Comparison of ENCODE assay signal across 8 cellular contexts in genomic region chr19:55646889-55647731, GRCh38. TPM values are rescaled to one million over a fixed set of nuclear protein-coding genes. Genes with fewer than 3 reads are reported as not detected.
DNase-seq lines count a peak whose midpoint lies in the region; ATAC-seq and TF ChIP-seq lines count a peak whose summit lies in the region.

No MANE protein-coding gene starts in this region.

- H3F3A ChIP-seq in neural cell (ENCODE audit: insufficient read depth, low read length, poor library complexity, severe bottlenecking): no peaks in the 10 kb centered on the region

- no peaks in the 10 kb centered on the region for H3K9me3 ChIP-seq in KOPT-K1 (ENCODE audit: insufficient read depth, low read length, poor library complexity, severe bottlenecking)
- H3K9me3 ChIP-seq in neural cell (ENCODE audit: low read length): no peaks in the 10 kb centered on the region

- H3K79me2 ChIP-seq in neural cell (replicated peaks; ENCODE audit: insufficient read depth, low read length): peaks cover 21% of the 10 kb centered on the region

- TF ChIP-seq EP300 in neural cell (conservative IDR thresholded peaks at IDR 0.05; ENCODE audit: poor library complexity, severe bottlenecking): no peak

- no peak overlapping the region for H2AFZ ChIP-seq in neural cell (ENCODE audit: low read depth, low read length)

- no peak for TF ChIP-seq RAD21 in neural cell (conservative IDR thresholded peaks at IDR 0.05)

- TF ChIP-seq CTCF in choroid plexus epithelial cell (conservative IDR thresholded peaks at IDR 0.05; ENCODE audit: low read depth, low read length) (no peak), neural cell (IDR thresholded peaks at IDR 0.05; ENCODE audit: poor library complexity, severe bottlenecking) (no peak)

- H3K9me2 ChIP-seq in neural cell (ENCODE audit: insufficient read depth, low read length): no peaks in the 10 kb centered on the region

- peak; percentile 43 for DNase-seq in COLO668 (lab: John Stamatoyannopoulos, UW; ENCODE audit: unreplicated experiment)
- no peak for DNase-seq in choroid plexus epithelial cell (ENCODE audit: low read depth)
- DNase-seq in stimulated activated CD4-positive, alpha-beta T cell treated with anti-CD3 and anti-CD28 coated beads, Interleukin-4, amount 100 ng/mL, for 24 hours: no peak
- no peak for DNase-seq in hippocampal formation (lab: John Stamatoyannopoulos, UW)

- H3K27me3 ChIP-seq in neural cell (ENCODE audit: insufficient read depth, low read depth, low read length): no peaks in the 10 kb centered on the region

- peaks cover 19% of the 10 kb centered on the region for H3K36me3 ChIP-seq in KOPT-K1 (ENCODE audit: insufficient read depth, low read length)
- no peaks in the 10 kb centered on the region for H3K36me3 ChIP-seq in neural cell (ENCODE audit: insufficient read depth, low read length)

- peak overlapping the region; percentile 89 for H3K9ac ChIP-seq in neural cell (ENCODE audit: low read length)

- H3K27ac ChIP-seq in KOPT-K1 (ENCODE audit: low read depth, low read length, poor library complexity, severe bottlenecking): peak overlapping the region; percentile 82
- peak overlapping the region; percentile 76 for H3K27ac ChIP-seq in neural cell (ENCODE audit: low read length)

- H3K4me3 ChIP-seq in choroid plexus epithelial cell (ENCODE audit: low read depth, low read length): peak overlapping the region; percentile 91
- H3K4me3 ChIP-seq in neural cell (ENCODE audit: low read length): peak overlapping the region; percentile 94

- ATAC-seq in GM18519 (IDR thresholded peaks at IDR 0.05; ENCODE audit: low FRiP score, unreplicated experiment) (no peak), GM21717 (IDR thresholded peaks at IDR 0.05; ENCODE audit: unreplicated experiment) (no peak)

- no peaks in the 10 kb centered on the region for H4K20me1 ChIP-seq in neural cell (ENCODE audit: insufficient read depth)

- H3K4me2 ChIP-seq in neural cell (ENCODE audit: low read length): peak overlapping the region; percentile 75

TF ChIP-seq in neural cell, 6 proteins besides CTCF, POLR2A, EP300 and RAD21:
- TF ChIP-seq REST (IDR thresholded peaks at IDR 0.05; ENCODE audit: borderline replicate concordance) (no peak), POLR2AphosphoS5 (IDR thresholded peaks at IDR 0.05) (no peak), SMC3 (conservative IDR thresholded peaks at IDR 0.05; ENCODE audit: poor library complexity) (no peak), TAF1 (IDR thresholded peaks at IDR 0.05; ENCODE audit: low read depth) (no peak), EZH2 (IDR thresholded peaks at IDR 0.05; ENCODE audit: borderline replicate concordance, insufficient read depth, low read length, poor library complexity, severe bottlenecking) (no peak), MXI1 (conservative IDR thresholded peaks at IDR 0.05; ENCODE audit: poor library complexity, severe bottlenecking) (no peak)
TF ChIP-seq in neural cell: peak in this region for 0.

RNA-seq across cellular contexts. Expression of gene CCDC106, which starts 0.9 kb away (rescaled TPM):
- polyA plus RNA-seq in neural cell: 33.8 and 40.7 TPM in 2 replicates
- polyA minus RNA-seq in neural cell: 24.1 and 24.4 TPM in 2 replicates

RNA-seq across cellular contexts. Expression of gene ZNF581, which starts 3.7 kb away (rescaled TPM):
- 14.8 and 15.3 TPM in 2 replicates for polyA plus RNA-seq in neural cell
- polyA minus RNA-seq in neural cell: 7.6 and 12.4 TPM in 2 replicates

RNA-seq across cellular contexts. Expression of gene ZNF580, which starts 6.3 kb away (rescaled TPM):
- 11.7 and 17.3 TPM in 2 replicates for polyA plus RNA-seq in neural cell
- 4.4 and 5.1 TPM in 2 replicates for polyA minus RNA-seq in neural cell

RNA-seq across cellular contexts. Expression of gene U2AF2, which starts 7.7 kb away (rescaled TPM):
- 129 and 158 TPM in 2 replicates for polyA plus RNA-seq in neural cell
- 83.0 and 107 TPM in 2 replicates for polyA minus RNA-seq in neural cell

RNA-seq across cellular contexts. Expression of gene ZNF784, which starts 22.7 kb away (rescaled TPM):
- 10.3 and 10.7 TPM in 2 replicates for polyA plus RNA-seq in neural cell
- 11.6 and 13.4 TPM in 2 replicates for polyA minus RNA-seq in neural cell
